Comparison of ENCODE assay signal across 8 cellular contexts in the genomic region with DNA sequence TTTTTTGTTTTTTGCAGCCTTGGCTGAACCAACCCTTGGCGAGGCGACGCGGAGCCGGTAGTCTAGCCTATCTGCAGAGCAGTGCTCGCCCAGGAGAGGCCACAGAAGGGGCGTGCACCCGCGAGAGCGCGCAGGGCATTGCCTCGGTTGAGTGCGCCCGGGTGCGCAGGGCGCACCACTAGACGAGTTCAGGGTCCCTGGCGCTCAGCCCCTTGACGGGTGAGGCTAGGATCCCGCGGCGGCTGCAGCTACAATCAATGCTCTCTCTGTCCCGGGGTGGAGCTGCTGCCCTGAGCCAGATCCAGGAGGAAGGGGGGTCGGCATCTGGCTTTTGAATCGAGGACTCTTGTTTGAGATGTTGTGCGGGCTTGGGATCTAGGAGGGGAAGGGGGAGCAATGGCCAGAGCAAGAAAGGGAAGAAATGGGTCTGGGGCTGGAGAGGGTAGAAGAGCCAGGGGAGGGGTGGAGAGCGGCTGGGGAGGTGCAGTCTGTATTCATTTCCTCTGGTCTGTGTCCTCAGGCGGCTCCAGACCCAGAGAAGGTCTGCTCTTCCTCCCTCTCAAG. TPM values are rescaled to one million over a fixed set of nuclear protein-coding genes. Genes with fewer than 3 reads are reported as not detected.
DNase-seq lines count a peak whose midpoint lies in the region; ATAC-seq lines count a peak whose summit lies in the region.

No MANE protein-coding gene starts in this region.

- H3K4me3 ChIP-seq in esophagus (ENCODE audit: low read depth in 1 of 2, low read length in 2 of 2) = peak overlapping the region; percentile 20 to 28
- no peak overlapping the region for H3K4me3 ChIP-seq in neuron (ENCODE audit: low read length)

- DNase-seq in EL (peak; percentile 43), NCI-H526 treated with DMSO at 0.1 percent for 48 hours (lab: John Stamatoyannopoulos, UW) (peak; percentile 81), CD1c-positive myeloid dendritic cell (ENCODE audit: extremely low spot score) (no peak)

- H3K36me3 ChIP-seq in esophagus (ENCODE audit: control insufficient read depth in 2 of 2, insufficient read depth in 2 of 2, low read length in 1 of 2) (no peaks in the 10 kb centered on the region), neuron (ENCODE audit: insufficient read depth, low read length) (no peaks in the 10 kb centered on the region)

- WGBS in esophagus, 2 donors = 1% methylated on average over 28 of the region's 28 CpGs

- ATAC-seq in GM18519 (IDR thresholded peaks at IDR 0.05; ENCODE audit: low FRiP score, unreplicated experiment) = no peak
- ATAC-seq in HG03159 (IDR thresholded peaks at IDR 0.05; ENCODE audit: unreplicated experiment) = no peak
- ATAC-seq in GM21367 (IDR thresholded peaks at IDR 0.05; ENCODE audit: unreplicated experiment) = no peak

- H2AFZ ChIP-seq in neuron (ENCODE audit: low read depth, low read length) = peak overlapping the region; percentile 9

- H3K9me3 ChIP-seq in esophagus (ENCODE audit: control insufficient read depth in 2 of 2, insufficient read depth in 1 of 2, low read depth in 1 of 2, low read length in 1 of 2) (no peaks in the 10 kb centered on the region), neuron (ENCODE audit: low read length) (no peaks in the 10 kb centered on the region)

- H3K27ac ChIP-seq in esophagus (ENCODE audit: low read depth in 2 of 2, low read length in 1 of 2) = no peak overlapping the region

- H3K27me3 ChIP-seq in esophagus (ENCODE audit: control insufficient read depth in 1 of 2, insufficient read depth in 2 of 2, low read length in 2 of 2) = no peaks in the 10 kb centered on the region
- H3K27me3 ChIP-seq in neuron (ENCODE audit: insufficient read depth, low read length) = peaks cover 55% of the 10 kb centered on the region

- H3K4me1 ChIP-seq in esophagus (ENCODE audit: control insufficient read depth in 2 of 2, insufficient read depth in 2 of 2, low read length in 1 of 2) (peaks cover 8% of the 10 kb centered on the region in 2 donors), neuron (ENCODE audit: insufficient read depth, low read length) (peaks cover 5% of the 10 kb centered on the region)

RNA-seq across cellular contexts. Expression of gene THY1, which starts 0.9 kb away (rescaled TPM):
- polyA plus RNA-seq in esophagus = 1 to 10 TPM in 1 of 2 donors, under 1 TPM in 1; 0.92 to 1.2 TPM

RNA-seq across cellular contexts. Expression of gene USP2, which starts 40.5 kb away (rescaled TPM):
- polyA plus RNA-seq in esophagus = 1 to 10 TPM; 2.1 to 4.9 TPM
